Comparison of ENCODE assay signal across 8 cellular contexts in genomic region chr19:55599468-55600335, GRCh38. TPM values are rescaled to one million over a fixed set of nuclear protein-coding genes. Genes with fewer than 3 reads are reported as not detected.
DNase-seq lines count a peak whose midpoint lies in the region; ATAC-seq, FAIRE-seq and TF ChIP-seq lines count a peak whose summit lies in the region.

A gene with protein sequence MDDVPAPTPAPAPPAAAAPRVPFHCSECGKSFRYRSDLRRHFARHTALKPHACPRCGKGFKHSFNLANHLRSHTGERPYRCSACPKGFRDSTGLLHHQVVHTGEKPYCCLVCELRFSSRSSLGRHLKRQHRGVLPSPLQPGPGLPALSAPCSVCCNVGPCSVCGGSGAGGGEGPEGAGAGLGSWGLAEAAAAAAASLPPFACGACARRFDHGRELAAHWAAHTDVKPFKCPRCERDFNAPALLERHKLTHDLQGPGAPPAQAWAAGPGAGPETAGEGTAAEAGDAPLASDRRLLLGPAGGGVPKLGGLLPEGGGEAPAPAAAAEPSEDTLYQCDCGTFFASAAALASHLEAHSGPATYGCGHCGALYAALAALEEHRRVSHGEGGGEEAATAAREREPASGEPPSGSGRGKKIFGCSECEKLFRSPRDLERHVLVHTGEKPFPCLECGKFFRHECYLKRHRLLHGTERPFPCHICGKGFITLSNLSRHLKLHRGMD (minus strand): TSS chr19:55599517. CDS start chr19:55597865, 1,652 bp downstream.
A gene with protein sequence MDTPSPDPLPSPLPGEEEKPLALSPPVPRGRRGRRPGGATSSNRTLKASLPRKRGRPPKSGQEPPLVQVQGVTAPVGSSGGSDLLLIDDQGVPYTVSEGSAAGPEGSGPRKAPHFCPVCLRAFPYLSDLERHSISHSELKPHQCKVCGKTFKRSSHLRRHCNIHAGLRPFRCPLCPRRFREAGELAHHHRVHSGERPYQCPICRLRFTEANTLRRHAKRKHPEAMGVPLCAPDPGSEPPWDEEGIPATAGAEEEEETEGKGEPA (plus strand): TSS chr19:55600288. CDS start chr19:55602113, 1,825 bp downstream.

- DNase-seq in MV-4-11 (lab: John Stamatoyannopoulos, UW) (peak; percentile 99), SJSA1 (ENCODE audit: low read depth in 1 of 2, low spot score in 2 of 2) (peak; percentile 98 to 100), foreskin keratinocyte (peak; percentile 96 to 98), neuronal stem cell (ENCODE audit: low spot score) (peak; percentile 99)
- peak; percentile 91 for DNase-seq in activated gamma-delta T cell treated with anti-CD3 and anti-CD28 coated beads, Interleukin-2, amount 50 U/mL, for 16 hours (ENCODE audit: low read depth)

- H3K18ac ChIP-seq in neuronal stem cell (ENCODE audit: low read length), result peak within 1 kb of the TSS; percentile 100

- H4K8ac ChIP-seq in neuronal stem cell (ENCODE audit: low read depth, low read length), result peak within 1 kb of the TSS; percentile 99

- H3K9ac ChIP-seq in neuronal stem cell (ENCODE audit: low read depth, low read length, poor library complexity) (peak within 1 kb of the TSS; percentile 96), subcutaneous abdominal adipose tissue (ENCODE audit: low read length in 5 of 5) (peak within 1 kb of the TSS; percentile 77 to 93 (median 87))

- peak within 1 kb of the TSS; percentile 35 for H2BK120ac ChIP-seq in neuronal stem cell (ENCODE audit: low read depth, low read length)

- TF ChIP-seq CTCF in HEK293 (tag by site-specific recombination; IDR thresholded peaks at IDR 0.05) (no peak; the same call in 1 of the 2 replicates), foreskin keratinocyte (conservative IDR thresholded peaks at IDR 0.05) (no peak)

- peak within 1 kb of the TSS; percentile 97 for H3K27ac ChIP-seq in HEK293 (ENCODE audit: extremely low read depth, low read depth, low read length)
- H3K27ac ChIP-seq in SJSA1, result peak within 1 kb of the TSS; percentile 93
- H3K27ac ChIP-seq in foreskin keratinocyte, result peak within 1 kb of the TSS; percentile 98
- peak within 1 kb of the TSS; percentile 100 for H3K27ac ChIP-seq in neuronal stem cell (replicated peaks; ENCODE audit: low read length)
- peak within 1 kb of the TSS; percentile 83 for H3K27ac ChIP-seq in subcutaneous abdominal adipose tissue (ENCODE audit: low read depth, low read length)

- peak within 1 kb of the TSS; percentile 70 for H3K23ac ChIP-seq in neuronal stem cell (ENCODE audit: low read depth, low read length, poor library complexity)

- CTCF ChIA-PET in HEK293 (lab: Yijun Ruan, JAX), result interaction anchor here (0.6 to 2.9 kb wide), 9 partner anchors 12 to 1174 kb away, joined by 3 to 9 read pairs (median 3); no protein-coding TSS in a partner anchor

- peak within 1 kb of the TSS; percentile 83 for H3K4me2 ChIP-seq in neuronal stem cell (ENCODE audit: insufficient read depth, low read length, poor library complexity, severe bottlenecking)

- H3K36me3 ChIP-seq in HEK293 (ENCODE audit: control insufficient read depth in 2 of 2, insufficient read depth in 1 of 2, low read length in 2 of 2) (peaks cover 10 to 27% of the 10 kb centered on the region in 2 experiments), SJSA1 (peaks cover 38% of the 10 kb centered on the region), neuronal stem cell (replicated peaks in 1 of 2; ENCODE audit: control insufficient read depth in 2 of 2, insufficient read depth in 2 of 2, low read length in 2 of 2) (peaks cover 20 to 29% of the 10 kb centered on the region in 2 donors), subcutaneous abdominal adipose tissue (ENCODE audit: control insufficient read depth in 5 of 5, insufficient read depth in 5 of 5, low read length in 5 of 5) (peaks cover 0 to 39% (median 24%) of the 10 kb centered on the region in 5 donors)

- H3K79me1 ChIP-seq in neuronal stem cell (ENCODE audit: low read depth, low read length), result peaks cover 4% of the 10 kb centered on the region

- ATAC-seq in foreskin keratinocyte, result peak; percentile 77

- POLR2A ChIA-PET in HEK293 (lab: Yijun Ruan, JAX), result interaction anchor here (0.6 to 4.4 kb wide), 38 partner anchors 10 to 483 kb away, joined by 3 to 71 read pairs (median 4); partner anchors contain the start of genes CCDC106, HSPBP1, ISOC2 and KMT5C

- H2BK15ac ChIP-seq in neuronal stem cell (ENCODE audit: low read length), result peak within 1 kb of the TSS; percentile 54

- peak within 1 kb of the TSS; percentile 85 for H2AK5ac ChIP-seq in neuronal stem cell (ENCODE audit: low read depth, low read length)

- no peak within 1 kb of the TSS for H2BK12ac ChIP-seq in neuronal stem cell (ENCODE audit: low read length)

- WGBS in neuronal stem cell (ENCODE audit: extremely low coverage in 2 of 2, insufficient read length in 2 of 2, insufficient replicate concordance in 1 of 2), 2 donors, result no CpG with 5 or more reads among the region's 68 CpGs

- H3K14ac ChIP-seq in neuronal stem cell (ENCODE audit: low read length), result peak within 1 kb of the TSS; percentile 86

- H3K9me3 ChIP-seq in HEK293 (ENCODE audit: control insufficient read depth, insufficient read depth, low read depth, low read length), result no peaks in the 10 kb centered on the region
- H3K9me3 ChIP-seq in SJSA1 (replicated peaks), result no peaks in the 10 kb centered on the region
- peaks cover 5 to 7% of the 10 kb centered on the region in 2 donors for H3K9me3 ChIP-seq in neuronal stem cell (replicated peaks in 1 of 2; ENCODE audit: control insufficient read depth in 2 of 2, insufficient read depth in 1 of 2, low read depth in 1 of 2, low read length in 2 of 2)
- H3K9me3 ChIP-seq in subcutaneous abdominal adipose tissue (ENCODE audit: control insufficient read depth in 5 of 5, low read length in 5 of 5), result no peaks in the 10 kb centered on the region

- H3K4me3 ChIP-seq in HEK293 (ENCODE audit: low read depth, low read length), result peak within 1 kb of the TSS; percentile 97
- H3K4me3 ChIP-seq in SJSA1, result peak within 1 kb of the TSS; percentile 64
- H3K4me3 ChIP-seq in neuronal stem cell (ENCODE audit: low read length in 2 of 2), result peak within 1 kb of the TSS; percentile 78 to 88
- H3K4me3 ChIP-seq in subcutaneous abdominal adipose tissue (ENCODE audit: low read depth in 1 of 5, low read length in 5 of 5), result peak within 1 kb of the TSS; percentile 91 to 99 (median 92)

- peaks cover 3% of the 10 kb centered on the region; the same call in 1 of the 2 replicates for H3K4me1 ChIP-seq in HEK293 (ENCODE audit: control insufficient read depth, insufficient read depth, low read length)
- H3K4me1 ChIP-seq in SJSA1 (replicated peaks), result peaks cover 11% of the 10 kb centered on the region
- peaks cover 14% of the 10 kb centered on the region for H3K4me1 ChIP-seq in foreskin keratinocyte
- peaks cover 7 to 9% of the 10 kb centered on the region in 2 donors for H3K4me1 ChIP-seq in neuronal stem cell (ENCODE audit: control insufficient read depth in 2 of 2, insufficient read depth in 1 of 2, low read depth in 1 of 2, low read length in 2 of 2)
- peaks cover 2 to 25% (median 20%) of the 10 kb centered on the region in 5 donors for H3K4me1 ChIP-seq in subcutaneous abdominal adipose tissue (ENCODE audit: control insufficient read depth in 5 of 5, insufficient read depth in 5 of 5, low read length in 5 of 5)

- peak within 1 kb of the TSS; percentile 90 for H3K4ac ChIP-seq in neuronal stem cell (ENCODE audit: low read length)

- H2BK5ac ChIP-seq in neuronal stem cell (ENCODE audit: low read length), result peak within 1 kb of the TSS; percentile 85

- H4K91ac ChIP-seq in neuronal stem cell (ENCODE audit: low read depth, low read length, poor library complexity), result peak within 1 kb of the TSS; percentile 100

- H3K27me3 ChIP-seq in SJSA1 (replicated peaks) (no peaks in the 10 kb centered on the region), foreskin keratinocyte (no peaks in the 10 kb centered on the region), neuronal stem cell (ENCODE audit: control insufficient read depth in 3 of 3, insufficient read depth in 3 of 3, low read depth in 1 of 3, low read length in 3 of 3) (no peaks in the 10 kb centered on the region), subcutaneous abdominal adipose tissue (ENCODE audit: control insufficient read depth in 5 of 5, insufficient read depth in 4 of 5, low read length in 5 of 5) (no peaks in the 10 kb centered on the region)

- H2AFZ ChIP-seq in neuronal stem cell (ENCODE audit: low read length), result peak within 1 kb of the TSS; percentile 90

- peak; percentile 96 for FAIRE-seq in G401.6 (lab: Jason Lieb, UNC)

TF ChIP-seq in HEK293, 187 proteins besides CTCF, POLR2A, EP300 and RAD21 (continues in another document):
- TF ChIP-seq ZSCAN4 (tag by site-specific recombination; IDR thresholded peaks at IDR 0.05) (no peak), KLF1 (tag by site-specific recombination; IDR thresholded peaks at IDR 0.05) (peak; percentile 90), ZNF48 (tag by site-specific recombination; IDR thresholded peaks at IDR 0.05) (no peak)

RNA-seq across cellular contexts. Expression of the first gene that starts in this region (rescaled TPM):
- total RNA-seq in SJSA1 (2014; rRNA removed; shearing (Covaris generic)), result 2.4 and 5.4 TPM in 2 replicates
- 6.3 and 7.3 TPM in 2 replicates for total RNA-seq in foreskin keratinocyte
- polyA plus RNA-seq in foreskin keratinocyte, result 8.1 and 8.6 TPM in 2 replicates
- polyA plus RNA-seq in neuronal stem cell (2013, experiment 1 of 2), result 19.2 TPM
- 18.4 TPM for polyA plus RNA-seq in neuronal stem cell (2013, experiment 2 of 2)

RNA-seq across cellular contexts. Expression of the second gene that starts in this region (rescaled TPM):
- total RNA-seq in SJSA1 (2014; rRNA removed; shearing (Covaris generic)), result 3.8 and 15.5 TPM in 2 replicates
- total RNA-seq in foreskin keratinocyte, result 10.7 and 12.7 TPM in 2 replicates
- polyA plus RNA-seq in foreskin keratinocyte, result 15.8 and 18.7 TPM in 2 replicates
- 3.1 TPM for polyA plus RNA-seq in neuronal stem cell (2013, experiment 1 of 2)
- 3.8 TPM for polyA plus RNA-seq in neuronal stem cell (2013, experiment 2 of 2)

Comparison
In these comparisons a context has a peak if more than half of its experiments do, and no peak if none do; other contexts are left out.
1. Peak in every context shown above with its lines: DNase-seq, ATAC-seq, H3K4me3 ChIP-seq and H3K27ac ChIP-seq.